ENCODE assay signal across 18 cellular contexts in genomic region chr5:73789851-73790281, GRCh38.
A peak's percentile ranks its signal among the peaks of the same experiment; 100 is the strongest.
DNase-seq lines count a peak whose midpoint lies in the region; ATAC-seq and TF ChIP-seq lines count a peak whose summit lies in the region.
"Had no signal": no experiment of that assay in that cellular context is flagged by ENCODE, and none has a peak within 500 bp of the region (broad histone marks: within the 10 kb centered on the region; RNA-seq: fewer than 3 reads in every experiment).

No MANE protein-coding gene starts in this region.

- no peak overlapping the region for H3K4me3 ChIP-seq in cardiac fibroblast (replicated peaks in 1 of 2; ENCODE audit: low read depth in 2 of 2, low read length in 2 of 2)
- no peak overlapping the region for H3K4me3 ChIP-seq in MG63
- H3K4me3 ChIP-seq: body of pancreas, coronary artery, lung had no signal

- no peaks in the 10 kb centered on the region for H3K9me3 ChIP-seq in MG63
- H3K9me3 ChIP-seq: body of pancreas had no signal

- no peaks in the 10 kb centered on the region for H3K27me3 ChIP-seq in MG63
- H3K27me3 ChIP-seq: body of pancreas had no signal

- ATAC-seq in GM21786 (IDR thresholded peaks at IDR 0.05; ENCODE audit: unreplicated experiment) (peak; percentile 51), GM18867 (IDR thresholded peaks at IDR 0.05; ENCODE audit: unreplicated experiment) (no peak)
- ATAC-seq: activated CD8-positive, alpha-beta memory T cell treated with anti-CD3 and anti-CD28 coated beads, Interleukin-2, amount 10 ng/mL, durations not matched to agents 7 days and 5 days; body of pancreas; HepG2 had no signal

- peaks cover 3% of the 10 kb centered on the region; the same call in 1 of the 2 replicates for H3K36me3 ChIP-seq in MG63

- no peak for TF ChIP-seq CTCF in cardiac fibroblast (IDR thresholded peaks at IDR 0.05; ENCODE audit: low read depth, low read length)

- DNase-seq in M059J (ENCODE audit: low read depth) (peak; percentile 22), cardiac fibroblast (ENCODE audit: low read depth in 2 of 2) (peak; percentile 59 to 85), iris pigment epithelial cell (ENCODE audit: low read depth) (peak; percentile 64), DMS79 (lab: John Stamatoyannopoulos, UW) (no peak), MG63 (no peak)
- no peak for DNase-seq in activated CD4-positive, alpha-beta T cell treated with anti-CD3 and anti-CD28 coated beads, Interleukin-2, amount 50 U/mL, for 1 hour
- DNase-seq: activated CD4-positive, alpha-beta T cell treated with anti-CD3 and anti-CD28 coated beads for 4 hours; activated CD8-positive, alpha-beta memory T cell treated with anti-CD3 and anti-CD28 coated beads, Interleukin-2, amount 10 ng/mL, durations not matched to agents 7 days and 5 days; body of pancreas; naive B cell; NCI-H187; retina; stimulated activated CD4-positive, alpha-beta T cell treated with anti-CD3 and anti-CD28 coated beads, Interleukin-12 subunit alpha, Interleukin-12 subunit beta, amount 100 ng/mL, for 4 hours had no signal

Comparison
In these comparisons a context has a peak if more than half of its experiments do, and no peak if none do; other contexts are left out.
1. DNase-seq: peak in M059J (single experiment), cardiac fibroblast (2 of 2) and iris pigment epithelial cell (single experiment); none in DMS79 (single experiment), activated CD4-positive, alpha-beta T cell treated with anti-CD3 and anti-CD28 coated beads, Interleukin-2, amount 50 U/mL, for 1 hour (single experiment) and MG63 (single experiment).